Comparison of ENCODE assay signal across 20 cellular contexts in genomic region chr3:98565843-98566242, GRCh38. TPM values are rescaled to one million over a fixed set of nuclear protein-coding genes. Genes with fewer than 3 reads are reported as not detected.
A peak's percentile ranks its signal among the peaks of the same experiment; 100 is the strongest.
DNase-seq lines count a peak whose midpoint lies in the region; ATAC-seq and TF ChIP-seq lines count a peak whose summit lies in the region.
"Had no signal": no experiment of that assay in that cellular context is flagged by ENCODE, and none has a peak within 500 bp of the region (broad histone marks: within the 10 kb centered on the region; RNA-seq: fewer than 3 reads in every experiment).

No MANE protein-coding gene starts in this region.

- POLR2A ChIA-PET in activated CD4-positive, alpha-beta T cell treated with anti-CD3 and anti-CD28 coated beads for 36 hours (lab: Charles Lee), result interaction anchor here (0.7 to 1.6 kb wide), 2 partner anchors 9 to 18 kb away, joined by 3 to 6 read pairs; no protein-coding TSS in a partner anchor
- POLR2A ChIA-PET in activated naive CD8-positive, alpha-beta T cell treated with anti-CD3 and anti-CD28 coated beads, Interleukin-2, amount 10 ng/mL, durations not matched to agents 7 days and 5 days (lab: Charles Lee), result interaction anchor here (0.9 to 5.7 kb wide), 12 partner anchors 11 to 114 kb away, joined by 3 to 75 read pairs (median 10); partner anchors contain the start of genes CLDND1 and CPOX

- CTCF ChIA-PET in activated CD4-positive, alpha-beta T cell treated with anti-CD3 and anti-CD28 coated beads for 36 hours (lab: Charles Lee), result interaction anchor here (0.6 to 2.8 kb wide), 7 partner anchors 8 to 1763 kb away, joined by 3 to 11 read pairs (median 5); partner anchors contain the start of gene CPOX

- ATAC-seq in activated CD4-positive, alpha-beta T cell treated with anti-CD3 and anti-CD28 coated beads for 36 hours, result no peak
- no peak for ATAC-seq in activated naive CD8-positive, alpha-beta T cell treated with anti-CD3 and anti-CD28 coated beads, Interleukin-2, amount 10 ng/mL, durations not matched to agents 7 days and 5 days (ENCODE audit: low read depth)
- ATAC-seq: gastrocnemius medialis, lower lobe of right lung, psoas muscle had no signal

- TF ChIP-seq CTCF in Loucy (conservative IDR thresholded peaks at IDR 0.05; ENCODE audit: low read length) (no peak), neural progenitor cell (IDR thresholded peaks at IDR 0.05) (no peak)

- H3K4me1 ChIP-seq in Loucy (ENCODE audit: insufficient read depth, low read length, poor library complexity, severe bottlenecking) (peaks cover 43% of the 10 kb centered on the region), neural progenitor cell (no peaks in the 10 kb centered on the region)
- H3K4me1 ChIP-seq: gastrocnemius medialis, lower lobe of right lung, psoas muscle had no signal

- H3K27ac Mint-ChIP-seq in activated CD4-positive, alpha-beta T cell treated with anti-CD3 and anti-CD28 coated beads for 36 hours, result peak overlapping the region; percentile 15
- peak overlapping the region; percentile 88 for H3K27ac Mint-ChIP-seq in activated naive CD8-positive, alpha-beta T cell treated with anti-CD3 and anti-CD28 coated beads, Interleukin-2, amount 10 ng/mL, durations not matched to agents 7 days and 5 days
- no peak overlapping the region for H3K27ac Mint-ChIP-seq in neural progenitor cell
- H3K27ac Mint-ChIP-seq: HFFc6, naive B cell had no signal

- H3K36me3 Mint-ChIP-seq in activated CD4-positive, alpha-beta T cell treated with anti-CD3 and anti-CD28 coated beads for 36 hours (ENCODE audit: low read depth), result peaks cover 4% of the 10 kb centered on the region
- H3K36me3 Mint-ChIP-seq in activated naive CD8-positive, alpha-beta T cell treated with anti-CD3 and anti-CD28 coated beads, Interleukin-2, amount 10 ng/mL, durations not matched to agents 7 days and 5 days, result peaks cover 14% of the 10 kb centered on the region
- H3K36me3 Mint-ChIP-seq in neural progenitor cell, result no peaks in the 10 kb centered on the region
- H3K36me3 Mint-ChIP-seq: naive B cell had no signal

- H4K20me1 ChIP-seq in Loucy (ENCODE audit: insufficient read depth, low read length, poor library complexity, severe bottlenecking), result no peaks in the 10 kb centered on the region
- H4K20me1 ChIP-seq in neural progenitor cell (ENCODE audit: low read depth), result no peaks in the 10 kb centered on the region

- no peaks in the 10 kb centered on the region for H3K79me2 ChIP-seq in Loucy (ENCODE audit: insufficient read depth, low read length)
- no peaks in the 10 kb centered on the region for H3K79me2 ChIP-seq in neural progenitor cell (ENCODE audit: low read depth)

- H3K27me3 Mint-ChIP-seq in activated CD4-positive, alpha-beta T cell treated with anti-CD3 and anti-CD28 coated beads for 36 hours, result peaks cover 4% of the 10 kb centered on the region
- no peaks in the 10 kb centered on the region for H3K27me3 Mint-ChIP-seq in activated naive CD8-positive, alpha-beta T cell treated with anti-CD3 and anti-CD28 coated beads, Interleukin-2, amount 10 ng/mL, durations not matched to agents 7 days and 5 days
- H3K27me3 Mint-ChIP-seq in neural progenitor cell (ENCODE audit: insufficient read depth, low read depth), result no peaks in the 10 kb centered on the region
- H3K27me3 Mint-ChIP-seq: naive B cell had no signal

- peak overlapping the region; percentile 37 for H3K4me2 ChIP-seq in Loucy (ENCODE audit: low read depth, low read length, poor library complexity, severe bottlenecking)
- H3K4me2 ChIP-seq in neural progenitor cell, result no peak overlapping the region

- no peak overlapping the region for H3K4me3 Mint-ChIP-seq in activated CD4-positive, alpha-beta T cell treated with anti-CD3 and anti-CD28 coated beads for 36 hours
- peak overlapping the region; percentile 74 for H3K4me3 Mint-ChIP-seq in activated naive CD8-positive, alpha-beta T cell treated with anti-CD3 and anti-CD28 coated beads, Interleukin-2, amount 10 ng/mL, durations not matched to agents 7 days and 5 days
- no peak overlapping the region for H3K4me3 Mint-ChIP-seq in neural progenitor cell
- H3K4me3 Mint-ChIP-seq: naive B cell had no signal

- intact Hi-C loops in activated CD4-positive, alpha-beta T cell treated with anti-CD3 and anti-CD28 coated beads for 36 hours (cut with DNase I, micrococcal nuclease), result loop anchor here (1.0 to 2.0 kb wide), 3 partner anchors 10 to 43 kb away; partner anchors contain the start of gene CLDND1 (in 1 of the 2)

- no peaks in the 10 kb centered on the region for H3F3A ChIP-seq in Loucy (ENCODE audit: low read depth)
- no peaks in the 10 kb centered on the region for H3F3A ChIP-seq in neural progenitor cell (ENCODE audit: low read depth)

- H3K36me3 ChIP-seq in Loucy (ENCODE audit: insufficient read depth, low read length) (no peaks in the 10 kb centered on the region), neural progenitor cell (no peaks in the 10 kb centered on the region)
- H3K36me3 ChIP-seq: gastrocnemius medialis, lower lobe of right lung had no signal

- H3K9me3 ChIP-seq in Loucy (ENCODE audit: insufficient read depth, low read depth, low read length) (no peaks in the 10 kb centered on the region), neural progenitor cell (ENCODE audit: low read depth) (no peaks in the 10 kb centered on the region)
- H3K9me3 ChIP-seq: gastrocnemius medialis, lower lobe of right lung, psoas muscle had no signal

- peaks cover 6% of the 10 kb centered on the region for H3K9me3 Mint-ChIP-seq in activated CD4-positive, alpha-beta T cell treated with anti-CD3 and anti-CD28 coated beads for 36 hours (ENCODE audit: low read depth)
- peaks cover 3% of the 10 kb centered on the region for H3K9me3 Mint-ChIP-seq in activated naive CD8-positive, alpha-beta T cell treated with anti-CD3 and anti-CD28 coated beads, Interleukin-2, amount 10 ng/mL, durations not matched to agents 7 days and 5 days
- H3K9me3 Mint-ChIP-seq in neural progenitor cell, result no peaks in the 10 kb centered on the region
- H3K9me3 Mint-ChIP-seq: HFFc6, naive B cell had no signal

- H3K4me3 ChIP-seq in Loucy (ENCODE audit: low read length, poor library complexity, severe bottlenecking) (no peak overlapping the region), neural progenitor cell (no peak overlapping the region)
- H3K4me3 ChIP-seq: gastrocnemius medialis, lower lobe of right lung, psoas muscle had no signal

- H3K9me2 ChIP-seq in Loucy (replicated peaks; ENCODE audit: low read depth, low read length), result no peaks in the 10 kb centered on the region

- no peak for DNase-seq in activated CD4-positive, alpha-beta T cell treated with anti-CD3 and anti-CD28 coated beads for 36 hours
- DNase-seq in activated CD4-positive, alpha-beta T cell treated with anti-CD3 and anti-CD28 coated beads for 48 hours, result no peak
- no peak for DNase-seq in activated naive CD8-positive, alpha-beta T cell treated with anti-CD3 and anti-CD28 coated beads, Interleukin-2, amount 10 ng/mL, durations not matched to agents 7 days and 5 days
- DNase-seq in neural progenitor cell (ENCODE audit: low spot score), result no peak
- DNase-seq in dedifferentiated amniotic fluid mesenchymal stem cell (ENCODE audit: extremely low spot score), result no peak
- DNase-seq in GDM1 (lab: John Stamatoyannopoulos, UW), result no peak
- no peak for DNase-seq in iPS-NIHi7 (ENCODE audit: extremely low spot score)
- DNase-seq: anterior cingulate cortex, gastrocnemius medialis, IMR-90, lower lobe of right lung, naive B cell, NCI-H1092 treated with DMSO at 0.1 percent for 48 hours, psoas muscle, SW 1271 had no signal

- no peak overlapping the region for H3K27ac ChIP-seq in neural progenitor cell
- H3K27ac ChIP-seq: C4-2B, gastrocnemius medialis, lower lobe of right lung, psoas muscle had no signal

- no peak overlapping the region for H2AFZ ChIP-seq in Loucy (ENCODE audit: low read length)
- H2AFZ ChIP-seq in neural progenitor cell (replicated peaks), result peak overlapping the region; percentile 40

- peaks cover 70% of the 10 kb centered on the region for H3K4me1 Mint-ChIP-seq in activated CD4-positive, alpha-beta T cell treated with anti-CD3 and anti-CD28 coated beads for 36 hours
- H3K4me1 Mint-ChIP-seq in activated naive CD8-positive, alpha-beta T cell treated with anti-CD3 and anti-CD28 coated beads, Interleukin-2, amount 10 ng/mL, durations not matched to agents 7 days and 5 days, result peaks cover 62% of the 10 kb centered on the region
- no peaks in the 10 kb centered on the region for H3K4me1 Mint-ChIP-seq in neural progenitor cell

- no peak overlapping the region for H3K9ac ChIP-seq in Loucy (ENCODE audit: low read depth, low read length, poor library complexity, severe bottlenecking)
- no peak overlapping the region for H3K9ac ChIP-seq in neural progenitor cell

- H3K27me3 ChIP-seq in Loucy (ENCODE audit: insufficient read depth, low read length, poor library complexity, severe bottlenecking) (no peaks in the 10 kb centered on the region), neural progenitor cell (no peaks in the 10 kb centered on the region)
- H3K27me3 ChIP-seq: gastrocnemius medialis had no signal

RNA-seq across cellular contexts. Expression of gene CPOX, which starts 27.6 kb away (rescaled TPM):
- total RNA-seq in activated CD4-positive, alpha-beta T cell treated with anti-CD3 and anti-CD28 coated beads for 36 hours, result 10 to 100 TPM; 40.3 to 41.9 TPM
- total RNA-seq in activated naive CD8-positive, alpha-beta T cell treated with anti-CD3 and anti-CD28 coated beads, Interleukin-2, amount 10 ng/mL, durations not matched to agents 7 days and 5 days, result 10 to 100 TPM; 51.1 to 52.2 TPM
- 26.3 and 31.3 TPM in 2 replicates for total RNA-seq in neural progenitor cell (ENCODE audit: low replicate concordance)

RNA-seq across cellular contexts. Expression of gene GPR15, which starts 34.1 kb away (rescaled TPM):
- total RNA-seq in activated CD4-positive, alpha-beta T cell treated with anti-CD3 and anti-CD28 coated beads for 36 hours, result 1 to 10 TPM; 1.1 to 1.3 TPM
- total RNA-seq in activated naive CD8-positive, alpha-beta T cell treated with anti-CD3 and anti-CD28 coated beads, Interleukin-2, amount 10 ng/mL, durations not matched to agents 7 days and 5 days, result 10 to 100 TPM; 40.6 to 44.1 TPM
- not detected in 2 replicates for total RNA-seq in neural progenitor cell (ENCODE audit: low replicate concordance)
- total RNA-seq: A172, endothelial cell of umbilical vein, gastrocnemius medialis, HFFc6, IMR-90, psoas muscle had no signal

RNA-seq across cellular contexts. Expression of gene CLDND1, which starts 43.1 kb away (rescaled TPM):
- 100 to 1,000 TPM; 153 to 171 TPM for total RNA-seq in activated CD4-positive, alpha-beta T cell treated with anti-CD3 and anti-CD28 coated beads for 36 hours
- total RNA-seq in activated naive CD8-positive, alpha-beta T cell treated with anti-CD3 and anti-CD28 coated beads, Interleukin-2, amount 10 ng/mL, durations not matched to agents 7 days and 5 days, result 100 to 1,000 TPM; 534 to 542 TPM
- 110 and 176 TPM in 2 replicates for total RNA-seq in neural progenitor cell (ENCODE audit: low replicate concordance)

Comparison
In these comparisons a context has a peak if more than half of its experiments do, and no peak if none do; other contexts are left out.
1. RNA of gene GPR15, which starts 34.1 kb away (total RNA-seq): 40.6 to 44.1 TPM in activated naive CD8-positive, alpha-beta T cell treated with anti-CD3 and anti-CD28 coated beads, Interleukin-2, amount 10 ng/mL, durations not matched to agents 7 days and 5 days; 1.1 to 1.3 TPM in activated CD4-positive, alpha-beta T cell treated with anti-CD3 and anti-CD28 coated beads for 36 hours and not detected in neural progenitor cell; every median in the first group is over 10 times any median in the second.